Comparison of ENCODE assay signal across 32 cellular contexts in genomic region chr7:107161415-107161814, GRCh38.
"Had no signal": no experiment of that assay in that cellular context is flagged by ENCODE, and none has a peak within 500 bp of the region (broad histone marks: within the 10 kb centered on the region; RNA-seq: fewer than 3 reads in every experiment).

No MANE protein-coding gene starts in this region.

- H3K4me1 ChIP-seq: body of pancreas, colonic mucosa, esophagus squamous epithelium, heart left ventricle had no signal

- ATAC-seq: activated CD4-positive, CD25-positive, alpha-beta regulatory T cell treated with anti-CD3 and anti-CD28 coated beads, Interleukin-2, amount 50 U/mL, for 24 hours; activated CD8-positive, alpha-beta T cell treated with anti-CD3 and anti-CD28 coated beads for 36 hours; activated T-cell treated with anti-CD3 and anti-CD28 coated beads, Interleukin-2, amount 50 U/mL, for 4 hours; activated T-helper 17 cell treated with anti-CD3 and anti-CD28 coated beads, Interleukin-2, amount 50 U/mL, for 72 hours; body of pancreas; heart left ventricle; T-helper 17 cell had no signal

- FAIRE-seq: endometrium, endothelial cell of umbilical vein, frontal cortex had no signal

- H3K36me3 ChIP-seq: colonic mucosa, esophagus squamous epithelium, WERI-Rb-1 had no signal

- H3K27me3 ChIP-seq: body of pancreas, cardiac muscle cell, colonic mucosa, esophagus squamous epithelium, heart left ventricle had no signal

- H3K4me3 ChIP-seq: body of pancreas, cardiac muscle cell, colonic mucosa, esophagus squamous epithelium, heart left ventricle had no signal

- H3K27ac ChIP-seq: body of pancreas, cardiac muscle cell, colonic mucosa, epithelial cell of prostate, esophagus squamous epithelium, heart left ventricle, WERI-Rb-1 had no signal

- DNase-seq: activated B cell treated with CpG ODN at 0.5 μM for 24 hours; activated CD4-positive, alpha-beta T cell treated with anti-CD3 and anti-CD28 coated beads for 48 hours; activated CD4-positive, alpha-beta T cell treated with anti-CD3 and anti-CD28 coated beads, Interleukin-2, amount 50 U/mL, for 1 hour; activated CD4-positive, alpha-beta T cell treated with anti-CD3 and anti-CD28 coated beads, Interleukin-2, amount 50 U/mL, for 48 hours; activated CD8-positive, alpha-beta memory T cell treated with anti-CD3 and anti-CD28 coated beads for 24 hours; activated CD8-positive, alpha-beta T cell treated with anti-CD3 and anti-CD28 coated beads for 36 hours; activated effector memory CD4-positive, alpha-beta T cell treated with Interleukin-2 at 50 U/mL for 16 hours; activated gamma-delta T cell treated with Interleukin-2 at 50 U/mL for 16 hours; activated naive CD4-positive, alpha-beta T cell treated with anti-CD3 and anti-CD28 coated beads, Interleukin-2, amount 50 U/mL, for 16 hours; activated naive CD4-positive, alpha-beta T cell treated with Interleukin-2 at 50 U/mL for 16 hours; activated T-cell treated with anti-CD3 and anti-CD28 coated beads, Interleukin-2, amount 50 U/mL, for 4 hours; amniotic stem cell; anterior cingulate cortex; body of pancreas; central memory CD4-positive, alpha-beta T cell; cerebellar nuclear complex; colonic mucosa; effector CD8-positive, alpha-beta T cell; esophagus squamous epithelium; glutamatergic neuron; heart left ventricle; T-helper 1 cell; T-helper 17 cell; T1000; WERI-Rb-1 had no signal

- H3K9me3 ChIP-seq: body of pancreas, colonic mucosa, esophagus squamous epithelium, heart left ventricle had no signal
